In the genomic region with DNA sequence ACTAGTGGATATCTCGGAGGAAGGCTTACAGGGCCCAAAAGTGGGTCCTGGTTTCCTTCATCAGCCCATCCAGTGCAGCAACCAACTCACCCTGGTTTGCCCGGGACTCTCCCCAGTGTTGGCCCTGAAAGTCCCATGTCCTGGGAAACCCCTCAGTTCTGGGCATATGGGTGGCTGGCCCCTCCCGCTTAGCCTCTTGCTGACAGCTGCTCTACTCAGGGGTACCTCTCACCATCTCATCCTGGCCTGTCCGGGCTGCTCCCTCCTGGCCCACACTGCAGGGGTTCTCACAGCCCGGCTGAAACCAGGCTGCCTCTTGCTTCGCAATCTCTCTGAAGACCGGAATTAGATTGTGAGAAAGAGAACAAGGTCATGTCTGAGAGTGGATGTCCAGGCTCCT, we compare ENCODE assay signal across 29 cellular contexts. TPM values are rescaled to one million over a fixed set of nuclear protein-coding genes. Genes with fewer than 3 reads are reported as not detected.
"Had no signal": no experiment of that assay in that cellular context is flagged by ENCODE, and none has a peak within 500 bp of the region (broad histone marks: within the 10 kb centered on the region; RNA-seq: fewer than 3 reads in every experiment).

No MANE protein-coding gene starts in this region.

- DNase-seq: activated CD4-positive, alpha-beta T cell treated with anti-CD3 and anti-CD28 coated beads for 36 hours; activated CD4-positive, alpha-beta T cell treated with anti-CD3 and anti-CD28 coated beads, Interleukin-2, amount 10 ng/mL, durations not matched to agents 7 days and 5 days; activated CD4-positive, alpha-beta T cell treated with anti-CD3 and anti-CD28 coated beads, Interleukin-2, amount 50 U/mL, for 48 hours; activated CD8-positive, alpha-beta T cell treated with anti-CD3 and anti-CD28 coated beads, Interleukin-2, amount 10 ng/mL, durations not matched to agents 7 days and 5 days; activated gamma-delta T cell; activated naive CD4-positive, alpha-beta T cell treated with Interleukin-2 at 50 U/mL for 16 hours; activated naive CD8-positive, alpha-beta T cell treated with anti-CD3 and anti-CD28 coated beads, Interleukin-2, amount 10 ng/mL, durations not matched to agents 7 days and 5 days; activated T-cell treated with anti-CD3 and anti-CD28 coated beads, Interleukin-2, amount 50 U/mL, for 24 hours; amygdala; NCI-H1092 treated with DMSO at 0.1 percent for 48 hours; NCI-H146; NCI-H187; NCI-H2029 treated with DMSO at 0.1 percent for 48 hours; NCI-H2107; NCI-H2171; NCI-H510A; NCI-H526; NCI-H748 treated with DMSO at 0.1 percent for 48 hours; NK-92 treated with Interleukin-12 subunit alpha and Interleukin-12 subunit beta, amount 100 ng/mL, for 24 hours; Right ventricle myocardium superior; T1000 had no signal

- H3K9me3 ChIP-seq: ascending aorta had no signal

- ATAC-seq: activated CD4-positive, alpha-beta T cell treated with anti-CD3 and anti-CD28 coated beads for 36 hours; activated CD4-positive, CD25-positive, alpha-beta regulatory T cell treated with anti-CD3 and anti-CD28 coated beads, Interleukin-2, amount 50 U/mL, for 24 hours; activated CD8-positive, alpha-beta T cell treated with anti-CD3 and anti-CD28 coated beads, Interleukin-2, amount 10 ng/mL, durations not matched to agents 7 days and 5 days; K562 had no signal

- H3K9me3 Mint-ChIP-seq: activated CD4-positive, alpha-beta T cell treated with anti-CD3 and anti-CD28 coated beads, Interleukin-2, amount 10 ng/mL, durations not matched to agents 7 days and 5 days; activated naive CD4-positive, alpha-beta T cell treated with anti-CD3 and anti-CD28 coated beads, Interleukin-2, amount 50 U/mL, for 24 hours; activated T-cell treated with anti-CD3 and anti-CD28 coated beads, Interleukin-2, amount 50 U/mL, for 24 hours; activated T-helper 2 cell treated with anti-CD3 and anti-CD28 coated beads, Interferon-gamma antibody, Interleukin-2, Interleukin-4, amounts not matched to agents 10 μg/mL and 5 μg/mL and 100 μg/mL, durations not matched to agents 14 hours and 24 hours and 36 hours had no signal

- H3K27ac Mint-ChIP-seq: activated CD4-positive, alpha-beta T cell treated with anti-CD3 and anti-CD28 coated beads for 36 hours; activated CD4-positive, alpha-beta T cell treated with anti-CD3 and anti-CD28 coated beads, Interleukin-2, amount 10 ng/mL, durations not matched to agents 7 days and 5 days; activated CD8-positive, alpha-beta T cell treated with anti-CD3 and anti-CD28 coated beads, Interleukin-2, amount 10 ng/mL, durations not matched to agents 7 days and 5 days; activated naive CD4-positive, alpha-beta T cell treated with anti-CD3 and anti-CD28 coated beads, Interleukin-2, amount 50 U/mL, for 24 hours; activated naive CD8-positive, alpha-beta T cell treated with anti-CD3 and anti-CD28 coated beads, Interleukin-2, amount 10 ng/mL, durations not matched to agents 7 days and 5 days; activated T-cell treated with anti-CD3 and anti-CD28 coated beads, Interleukin-2, amount 50 U/mL, for 24 hours; activated T-helper 2 cell treated with anti-CD3 and anti-CD28 coated beads, Interferon-gamma antibody, Interleukin-2, Interleukin-4, amounts not matched to agents 10 μg/mL and 5 μg/mL and 100 μg/mL, durations not matched to agents 14 hours and 24 hours and 36 hours had no signal

- H3K4me3 Mint-ChIP-seq: activated CD4-positive, alpha-beta T cell treated with anti-CD3 and anti-CD28 coated beads for 36 hours; activated CD4-positive, alpha-beta T cell treated with anti-CD3 and anti-CD28 coated beads, Interleukin-2, amount 10 ng/mL, durations not matched to agents 7 days and 5 days; activated CD8-positive, alpha-beta T cell treated with anti-CD3 and anti-CD28 coated beads, Interleukin-2, amount 10 ng/mL, durations not matched to agents 7 days and 5 days; activated naive CD4-positive, alpha-beta T cell treated with anti-CD3 and anti-CD28 coated beads, Interleukin-2, amount 50 U/mL, for 24 hours; activated naive CD8-positive, alpha-beta T cell treated with anti-CD3 and anti-CD28 coated beads, Interleukin-2, amount 10 ng/mL, durations not matched to agents 7 days and 5 days; activated T-cell treated with anti-CD3 and anti-CD28 coated beads, Interleukin-2, amount 50 U/mL, for 24 hours had no signal

- H3K4me1 Mint-ChIP-seq: activated CD4-positive, alpha-beta T cell treated with anti-CD3 and anti-CD28 coated beads for 36 hours; activated naive CD4-positive, alpha-beta T cell treated with anti-CD3 and anti-CD28 coated beads, Interleukin-2, amount 50 U/mL, for 24 hours had no signal

- H3K36me3 Mint-ChIP-seq: activated naive CD4-positive, alpha-beta T cell treated with anti-CD3 and anti-CD28 coated beads, Interleukin-2, amount 50 U/mL, for 24 hours; activated naive CD8-positive, alpha-beta T cell treated with anti-CD3 and anti-CD28 coated beads, Interleukin-2, amount 10 ng/mL, durations not matched to agents 7 days and 5 days had no signal

- H3K27me3 ChIP-seq: ascending aorta had no signal

- H3K27ac ChIP-seq: ascending aorta, cardiac muscle cell had no signal

- H3K4me1 ChIP-seq: ascending aorta had no signal

- H3K4me3 ChIP-seq: ascending aorta, cardiac muscle cell, K562 had no signal

- H3K36me3 ChIP-seq: ascending aorta, cardiac muscle cell had no signal

RNA-seq across cellular contexts. Expression of gene SLC24A4, which starts 48.9 kb away (rescaled TPM):
- total RNA-seq: activated CD4-positive, alpha-beta T cell treated with anti-CD3 and anti-CD28 coated beads for 36 hours; activated CD4-positive, alpha-beta T cell treated with anti-CD3 and anti-CD28 coated beads, Interleukin-2, amount 10 ng/mL, durations not matched to agents 7 days and 5 days; activated naive CD8-positive, alpha-beta T cell treated with anti-CD3 and anti-CD28 coated beads, Interleukin-2, amount 10 ng/mL, durations not matched to agents 7 days and 5 days; activated T-helper 2 cell treated with anti-CD3 and anti-CD28 coated beads, Interferon-gamma antibody, Interleukin-2, Interleukin-4, amounts not matched to agents 10 μg/mL and 5 μg/mL and 100 μg/mL, durations not matched to agents 14 hours and 24 hours and 36 hours; ascending aorta; K562; OCI-LY7; T-helper 2 cell treated with Interferon-gamma antibody and Interleukin-4, amounts not matched to agents 100 ng/mL and 5 ng/mL, for 36 hours had no signal
